Comparison of ENCODE assay signal across 8 cellular contexts in the genomic region with DNA sequence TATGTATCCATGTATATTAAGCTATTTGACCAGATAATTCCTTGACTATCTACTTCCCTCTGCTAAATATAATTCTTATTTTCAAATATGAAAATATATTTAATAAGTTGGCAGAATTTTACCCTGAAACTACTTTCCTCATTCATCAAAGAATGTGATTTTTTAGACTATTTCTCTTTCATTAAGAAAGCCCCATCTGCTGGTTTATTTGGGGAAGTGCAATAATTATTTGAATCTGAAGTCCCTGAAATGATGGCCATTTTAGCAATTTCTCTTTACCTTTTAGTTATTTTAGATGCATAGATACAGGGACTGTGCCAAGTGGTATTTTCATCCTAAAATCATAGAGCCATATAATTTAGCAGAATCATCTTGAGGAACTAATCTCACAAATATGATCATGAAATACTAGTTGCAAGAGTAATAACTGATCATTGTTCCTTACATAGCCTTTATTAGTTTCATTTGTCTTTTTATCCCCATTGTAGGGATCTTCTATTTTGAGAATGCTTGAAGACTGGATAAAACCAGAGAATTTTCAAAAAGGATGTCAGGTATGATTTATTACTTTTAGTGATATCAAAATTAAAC. TPM values are rescaled to one million over a fixed set of nuclear protein-coding genes. Genes with fewer than 3 reads are reported as not detected.
DNase-seq lines count a peak whose midpoint lies in the region; ATAC-seq and TF ChIP-seq lines count a peak whose summit lies in the region.

No MANE protein-coding gene starts in this region.

- BruUV-seq in MCF 10A (replicated peaks; lab: Mats Ljungman, UMichigan) = no TSS peak

- H3K36me3 ChIP-seq in cardiac muscle cell = no peaks in the 10 kb centered on the region

- ATAC-seq in Right ventricle myocardium superior (ENCODE audit: poor library complexity) (no peak), HG03571 (IDR thresholded peaks at IDR 0.05; ENCODE audit: unreplicated experiment) (no peak), HG02870 (IDR thresholded peaks at IDR 0.05; ENCODE audit: unreplicated experiment) (no peak)

- no peaks in the 10 kb centered on the region for H3K9me3 Mint-ChIP-seq in MCF 10A (ENCODE audit: unreplicated experiment)

- H3K27me3 Mint-ChIP-seq in MCF 10A (ENCODE audit: insufficient read depth, unreplicated experiment) = no peaks in the 10 kb centered on the region

- TF ChIP-seq CTCF in cardiac muscle cell (IDR thresholded peaks at IDR 0.05; ENCODE audit: low read depth, low read length) (peak; percentile 58), MCF 10A (IDR thresholded peaks at IDR 0.05; ENCODE audit: unreplicated experiment) (peak; percentile 46)

- no peak overlapping the region for H3K4me3 Mint-ChIP-seq in MCF 10A (ENCODE audit: unreplicated experiment)

- no peaks in the 10 kb centered on the region for H3K27me3 ChIP-seq in cardiac muscle cell

- POLR2A ChIA-PET in MCF 10A (lab: Yijun Ruan, JAX) = interaction anchor here (0.7 kb wide), 1 partner anchor 316 kb away, joined by 3 read pairs; no protein-coding TSS in a partner anchor

- H3K9me3 ChIP-seq in cardiac muscle cell (ENCODE audit: low read depth) = no peaks in the 10 kb centered on the region

- H3K36me3 Mint-ChIP-seq in MCF 10A (ENCODE audit: insufficient read depth, unreplicated experiment) = no peaks in the 10 kb centered on the region

- CTCF ChIA-PET in MCF 10A (lab: Yijun Ruan, JAX) = interaction anchor here (0.7 to 17.4 kb wide), 12 partner anchors 17 to 513 kb away, joined by 3 to 744 read pairs (median 8); no protein-coding TSS in a partner anchor

- H3K4me3 ChIP-seq in cardiac muscle cell = no peak overlapping the region

- no peak overlapping the region for H3K27ac Mint-ChIP-seq in MCF 10A (ENCODE audit: low read depth, unreplicated experiment)

- DNase-seq in cardiac muscle cell (ENCODE audit: low read depth in 1 of 2, low spot score in 1 of 2) (peak; percentile 48 to 51), Right ventricle myocardium superior (no peak), NCI-H2227 (lab: John Stamatoyannopoulos, UW; ENCODE audit: unreplicated experiment) (peak; percentile 50), MCF 10A (ENCODE audit: unreplicated experiment) (peak; percentile 54), medulla oblongata (ENCODE audit: extremely low spot score) (peak; percentile 36), HK-2 (ENCODE audit: unreplicated experiment) (no peak)

- intact Hi-C loops in Right ventricle myocardium superior (cut with DNase I) (loop anchor here (5.0 to 10.0 kb wide), 3 partner anchors 173 to 518 kb away; no protein-coding TSS in a partner anchor), MCF 10A (cut with micrococcal nuclease) (loop anchor here (1.0 to 5.0 kb wide), 2 partner anchors 510 to 1117 kb away; no protein-coding TSS in a partner anchor)

- no peaks in the 10 kb centered on the region for H3K4me1 ChIP-seq in cardiac muscle cell (ENCODE audit: low read depth)

- H3K4me1 Mint-ChIP-seq in MCF 10A (ENCODE audit: insufficient read depth, unreplicated experiment) = no peaks in the 10 kb centered on the region

- no peak overlapping the region for H3K27ac ChIP-seq in cardiac muscle cell

RNA-seq across cellular contexts. Expression of gene ENPEP, which starts 39.0 kb away (rescaled TPM):
- 2.7 and 5.5 TPM in 2 replicates for total RNA-seq in cardiac muscle cell
- polyA plus RNA-seq in cardiac muscle cell = 4.6 and 5.8 TPM in 2 replicates
- total RNA-seq in Right ventricle myocardium superior = 3.3 TPM
- not detected in 2 replicates for total RNA-seq in MCF 10A (2022)

Comparison
In these comparisons a context has a peak if more than half of its experiments do, and no peak if none do; other contexts are left out.
1. DNase-seq: peak in cardiac muscle cell (2 of 2), NCI-H2227 (single experiment), MCF 10A (single experiment) and medulla oblongata (single experiment); none in Right ventricle myocardium superior (single experiment) and HK-2 (single experiment).